25 cellular contexts compared by ENCODE assay signal in the genomic region with DNA sequence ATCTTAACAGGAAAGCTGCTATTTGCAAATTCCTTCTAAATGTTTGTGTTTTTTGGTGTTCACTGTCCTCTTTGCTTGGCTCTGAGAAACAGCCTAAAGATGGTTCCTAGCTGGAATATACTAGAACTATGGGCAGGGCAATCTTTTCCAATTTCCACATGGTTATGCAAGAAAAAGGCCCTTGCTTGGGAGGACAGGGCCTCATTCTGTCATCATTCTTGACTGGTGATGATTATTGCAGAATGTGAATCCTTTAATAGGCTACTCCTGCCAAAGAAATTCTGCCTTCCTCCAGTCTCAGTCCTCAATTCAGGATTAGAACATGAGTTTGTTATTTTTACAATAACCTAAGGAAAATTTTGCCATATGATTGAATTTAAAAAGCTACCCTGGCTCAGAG.
DNase-seq lines count a peak whose midpoint lies in the region; TF ChIP-seq lines count a peak whose summit lies in the region.
"Had no signal": no experiment of that assay in that cellular context is flagged by ENCODE, and none has a peak within 500 bp of the region (broad histone marks: within the 10 kb centered on the region; RNA-seq: fewer than 3 reads in every experiment).

No MANE protein-coding gene starts in this region.

- no peak for TF ChIP-seq RAD21 in SK-N-SH (IDR thresholded peaks at IDR 0.05; ENCODE audit: low read length)

- H3K9me3 ChIP-seq in SK-N-SH, result no peaks in the 10 kb centered on the region
- H3K9me3 ChIP-seq: body of pancreas, esophagus squamous epithelium, heart right ventricle, Peyer's patch, SJSA1, thoracic aorta had no signal

- H3K9me2 ChIP-seq in SK-N-SH, result no peaks in the 10 kb centered on the region

- DNase-seq in GM03348 (ENCODE audit: low spot score), result peak; percentile 18
- peak; percentile 46 for DNase-seq in NCI-H69 (lab: John Stamatoyannopoulos, UW)
- DNase-seq in fibroblast of mammary gland (ENCODE audit: low read depth), result peak; percentile 36
- peak; percentile 39 for DNase-seq in skeletal muscle cell (ENCODE audit: low read depth)
- no peak for DNase-seq in NCI-H526 (lab: John Stamatoyannopoulos, UW)
- no peak for DNase-seq in SK-N-SH
- DNase-seq in Kasumi-1 (lab: John Stamatoyannopoulos, UW), result no peak
- DNase-seq: activated CD4-positive, CD25-positive, alpha-beta regulatory T cell treated with anti-CD3 and anti-CD28 coated beads, Interleukin-2, amount 50 U/mL, for 72 hours; activated CD8-positive, alpha-beta T cell treated with anti-CD3 and anti-CD28 coated beads for 36 hours; activated gamma-delta T cell; body of pancreas; DMS53; effector memory CD8-positive, alpha-beta T cell; esophagus squamous epithelium; heart right ventricle; KBM-7; NCI-H1436 treated with DMSO at 0.1 percent for 48 hours; NCI-H510A; Peyer's patch; retina; stimulated activated CD4-positive, alpha-beta T cell treated with anti-CD3 and anti-CD28 coated beads, Interleukin-4, amount 100 ng/mL, for 4 hours; stimulated activated naive CD4-positive, alpha-beta T cell had no signal

- no peaks in the 10 kb centered on the region for H3K79me2 ChIP-seq in SK-N-SH (ENCODE audit: insufficient read depth)

- POLR2A ChIA-PET in SK-N-SH (lab: Yijun Ruan, JAX), result no interaction called here

- H3K4me3 ChIP-seq in fibroblast of mammary gland (ENCODE audit: control insufficient read depth, low read depth, low read length) (no peak overlapping the region), skeletal muscle cell (ENCODE audit: low read depth, low read length) (no peak overlapping the region), SK-N-SH (ENCODE audit: low read depth in 2 of 2, low read length in 1 of 2) (no peak overlapping the region)
- H3K4me3 ChIP-seq: body of pancreas, esophagus squamous epithelium, GM12878, heart right ventricle, Peyer's patch, SJSA1, thoracic aorta had no signal

- H3K27me3 ChIP-seq in SK-N-SH (ENCODE audit: insufficient read depth), result no peaks in the 10 kb centered on the region
- H3K27me3 ChIP-seq: body of pancreas, esophagus squamous epithelium, heart right ventricle, Peyer's patch, SJSA1 had no signal

- H3K4me1 ChIP-seq in SK-N-SH (ENCODE audit: control insufficient read depth in 1 of 2, insufficient read depth in 2 of 2, low read depth in 1 of 2, low read length in 1 of 2), result no peaks in the 10 kb centered on the region
- H3K4me1 ChIP-seq: esophagus squamous epithelium, Peyer's patch, SJSA1 had no signal

- no peaks in the 10 kb centered on the region for H3K36me3 ChIP-seq in SK-N-SH (replicated peaks in 1 of 2; ENCODE audit: control insufficient read depth in 1 of 2, insufficient read depth in 2 of 2, low read length in 1 of 2)
- H3K36me3 ChIP-seq: esophagus squamous epithelium, heart right ventricle, Peyer's patch, SJSA1, thoracic aorta had no signal

- H3F3A ChIP-seq in SK-N-SH (replicated peaks; ENCODE audit: insufficient read depth), result no peaks in the 10 kb centered on the region

- no peak overlapping the region for H3K4me2 ChIP-seq in SK-N-SH

- no peak overlapping the region for H3K9ac ChIP-seq in SK-N-SH

- H4K20me1 ChIP-seq in SK-N-SH (ENCODE audit: insufficient read depth), result no peaks in the 10 kb centered on the region

- H3K27ac ChIP-seq in SK-N-SH (ENCODE audit: low read depth in 2 of 2, low read length in 1 of 2), result no peak overlapping the region
- H3K27ac ChIP-seq: body of pancreas, esophagus squamous epithelium, heart right ventricle, Peyer's patch, SJSA1, thoracic aorta had no signal

- no peak for TF ChIP-seq EP300 in SK-N-SH (IDR thresholded peaks at IDR 0.05; ENCODE audit: borderline replicate concordance in 1 of 2, low read depth in 1 of 2, low read length in 1 of 2)

- H2AFZ ChIP-seq in SK-N-SH (ENCODE audit: low read depth), result no peak overlapping the region

- TF ChIP-seq CTCF in fibroblast of mammary gland (conservative IDR thresholded peaks at IDR 0.05; ENCODE audit: control insufficient read depth, insufficient read depth, low read depth, low read length) (no peak), SK-N-SH (IDR thresholded peaks at IDR 0.05) (no peak)

- CTCF ChIA-PET in SK-N-SH (lab: Yijun Ruan, JAX), result interaction anchor here (1.3 to 1.9 kb wide), 2 partner anchors 9 to 10 kb away, joined by 4 to 6 read pairs; no protein-coding TSS in a partner anchor

TF ChIP-seq in SK-N-SH, 30 proteins besides CTCF, POLR2A, EP300 and RAD21:
- TF ChIP-seq, protein P1, sequence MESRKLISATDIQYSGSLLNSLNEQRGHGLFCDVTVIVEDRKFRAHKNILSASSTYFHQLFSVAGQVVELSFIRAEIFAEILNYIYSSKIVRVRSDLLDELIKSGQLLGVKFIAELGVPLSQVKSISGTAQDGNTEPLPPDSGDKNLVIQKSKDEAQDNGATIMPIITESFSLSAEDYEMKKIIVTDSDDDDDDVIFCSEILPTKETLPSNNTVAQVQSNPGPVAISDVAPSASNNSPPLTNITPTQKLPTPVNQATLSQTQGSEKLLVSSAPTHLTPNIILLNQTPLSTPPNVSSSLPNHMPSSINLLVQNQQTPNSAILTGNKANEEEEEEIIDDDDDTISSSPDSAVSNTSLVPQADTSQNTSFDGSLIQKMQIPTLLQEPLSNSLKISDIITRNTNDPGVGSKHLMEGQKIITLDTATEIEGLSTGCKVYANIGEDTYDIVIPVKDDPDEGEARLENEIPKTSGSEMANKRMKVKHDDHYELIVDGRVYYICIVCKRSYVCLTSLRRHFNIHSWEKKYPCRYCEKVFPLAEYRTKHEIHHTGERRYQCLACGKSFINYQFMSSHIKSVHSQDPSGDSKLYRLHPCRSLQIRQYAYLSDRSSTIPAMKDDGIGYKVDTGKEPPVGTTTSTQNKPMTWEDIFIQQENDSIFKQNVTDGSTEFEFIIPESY (IDR thresholded peaks at IDR 0.05; ENCODE audit: borderline replicate concordance, low read depth), result no peak
- TF ChIP-seq SMC3 (IDR thresholded peaks at IDR 0.05; ENCODE audit: low read depth, low read length) (no peak), RFX5 (IDR thresholded peaks at IDR 0.05; ENCODE audit: low read length) (no peak), FOXJ3 (CRISPR knock-in tag; IDR thresholded peaks at IDR 0.05) (no peak), YY1 (IDR thresholded peaks at IDR 0.05; ENCODE audit: low read depth) (no peak), RXRA (IDR thresholded peaks at IDR 0.05; ENCODE audit: borderline replicate concordance, low read depth) (no peak), POLR2AphosphoS5 (IDR thresholded peaks at IDR 0.05; ENCODE audit: low read depth, low read length) (no peak)
- TF ChIP-seq, protein P2, sequence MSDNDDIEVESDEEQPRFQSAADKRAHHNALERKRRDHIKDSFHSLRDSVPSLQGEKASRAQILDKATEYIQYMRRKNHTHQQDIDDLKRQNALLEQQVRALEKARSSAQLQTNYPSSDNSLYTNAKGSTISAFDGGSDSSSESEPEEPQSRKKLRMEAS (IDR thresholded peaks at IDR 0.05; ENCODE audit: low read depth), result no peak

Comparison
In these comparisons a context has a peak if more than half of its experiments do, and no peak if none do; other contexts are left out.
1. DNase-seq: peak in GM03348 (single experiment), NCI-H69 (single experiment), fibroblast of mammary gland (single experiment) and skeletal muscle cell (single experiment); none in NCI-H526 (0 of 2), SK-N-SH (single experiment) and Kasumi-1 (0 of 2).